Comparison of ENCODE assay signal across 8 cellular contexts in the genomic region with DNA sequence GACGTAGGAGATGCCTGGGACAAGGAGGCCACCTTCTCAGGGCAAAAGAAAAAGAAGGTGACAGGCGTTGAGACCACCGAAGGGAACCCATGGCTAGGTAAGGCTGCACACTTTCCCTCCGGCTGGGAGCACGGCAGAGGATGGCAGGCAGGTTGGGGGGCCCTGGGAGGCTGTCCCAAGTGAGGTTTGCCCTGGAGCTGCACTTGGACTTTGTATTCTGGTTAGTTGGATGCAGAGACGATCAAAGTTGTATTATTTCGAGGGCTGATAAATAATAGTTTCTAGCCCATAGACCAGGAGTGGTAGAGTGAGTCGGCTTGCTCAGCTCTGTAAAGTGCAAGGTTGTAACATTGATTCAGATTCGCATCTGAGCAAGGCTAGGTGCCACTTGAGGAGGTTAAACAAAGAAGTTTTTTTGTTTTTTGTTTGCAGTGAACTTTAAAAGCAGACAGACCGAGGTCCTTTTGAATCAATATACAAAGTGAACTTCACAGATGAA. TPM values are rescaled to one million over a fixed set of nuclear protein-coding genes. Genes with fewer than 3 reads are reported as not detected.
DNase-seq lines count a peak whose midpoint lies in the region; ATAC-seq and TF ChIP-seq lines count a peak whose summit lies in the region.

No MANE protein-coding gene starts in this region.

- H3K4me1 ChIP-seq in heart right ventricle: peaks cover 5 to 53% (median 23%) of the 10 kb centered on the region in 9 donors
- H3K4me1 ChIP-seq in body of pancreas: peaks cover 43% of the 10 kb centered on the region
- H3K4me1 ChIP-seq in right lobe of liver: no peaks in the 10 kb centered on the region
- peaks cover 10 to 28% (median 15%) of the 10 kb centered on the region in 4 donors for H3K4me1 ChIP-seq in upper lobe of left lung

- DNase-seq in heart right ventricle (no peak), cardiac septum (ENCODE audit: low spot score) (no peak), body of pancreas (no peak), right lobe of liver (peak in 1 of 3 donors; percentile 27), upper lobe of left lung (no peak), GM20000 (ENCODE audit: low spot score) (no peak), foreskin melanocyte (no peak)

- TF ChIP-seq POLR2A in body of pancreas (IDR thresholded peaks at IDR 0.05): no peak
- no peak for TF ChIP-seq POLR2A in right lobe of liver (IDR thresholded peaks at IDR 0.05)
- TF ChIP-seq POLR2A in upper lobe of left lung (IDR thresholded peaks at IDR 0.05): no peak

- TF ChIP-seq CTCF in heart right ventricle (IDR thresholded peaks at IDR 0.05) (no peak), body of pancreas (IDR thresholded peaks at IDR 0.05) (no peak), right lobe of liver (IDR thresholded peaks at IDR 0.05) (no peak), upper lobe of left lung (IDR thresholded peaks at IDR 0.05) (no peak), GM20000 (IDR thresholded peaks at IDR 0.05; ENCODE audit: extremely low read depth, missing control alignments) (no peak)

- WGBS in heart right ventricle, 2 donors: 18 to 19% methylated on average over 10 of the region's 10 CpGs
- WGBS in body of pancreas, 2 donors: 3 to 4% methylated on average over 10 of the region's 10 CpGs
- WGBS in right lobe of liver (ENCODE audit: insufficient coverage, low coverage, low lambda C conversion rate, missing lambda C conversion rate): 3% methylated on average over 10 of the region's 10 CpGs
- WGBS in upper lobe of left lung, 2 donors: 17 to 18% methylated on average over 8 to 10 of the region's 10 CpGs

- TF ChIP-seq EP300 in upper lobe of left lung (IDR thresholded peaks at IDR 0.05): no peak

- H3K36me3 ChIP-seq in heart right ventricle (peaks cover 0 to 24% (median 0%) of the 10 kb centered on the region in 9 donors), body of pancreas (replicated peaks in 1 of 2; ENCODE audit: insufficient read depth in 1 of 2, low read depth in 2 of 2) (no peaks in the 10 kb centered on the region), right lobe of liver (peaks cover 0 to 4% (median 0%) of the 10 kb centered on the region in 4 donors), upper lobe of left lung (peaks cover 0 to 10% (median 0%) of the 10 kb centered on the region in 4 donors)

- H3K27me3 ChIP-seq in heart right ventricle: no peaks in the 10 kb centered on the region
- no peaks in the 10 kb centered on the region for H3K27me3 ChIP-seq in body of pancreas
- H3K27me3 ChIP-seq in right lobe of liver: no peaks in the 10 kb centered on the region
- H3K27me3 ChIP-seq in upper lobe of left lung: no peaks in the 10 kb centered on the region

- H3K9me3 ChIP-seq in heart right ventricle (no peaks in the 10 kb centered on the region), body of pancreas (no peaks in the 10 kb centered on the region), right lobe of liver (no peaks in the 10 kb centered on the region), upper lobe of left lung (no peaks in the 10 kb centered on the region)

- H3K4me3 ChIP-seq in heart right ventricle (peak overlapping the region; percentile 63 to 98 (median 74)), body of pancreas (peak overlapping the region; percentile 77 to 95), right lobe of liver (peak overlapping the region; percentile 82 to 94 (median 93)), upper lobe of left lung (peak overlapping the region; percentile 50 to 88 (median 82))

- intact Hi-C loops in heart right ventricle (cut with DNase I) (loop anchor here in 5 of 10 donors (1.0 to 5.0 kb wide), 3 partner anchors 38 to 39 kb away; a partner anchor contains a TSS), cardiac septum (cut with DNase I) (loop anchor here (1.0 kb wide), 1 partner anchor 39 kb away; no protein-coding TSS in a partner anchor), body of pancreas (cut with DNase I) (no loop called here), right lobe of liver (cut with DNase I) (no loop called here)

- H3K27ac ChIP-seq in heart right ventricle (peak overlapping the region in 7 of 10 donors; percentile 4 to 80 (median 58)), body of pancreas (peak overlapping the region; percentile 12 to 74 (median 68)), right lobe of liver (peak overlapping the region in 1 of 3 donors; percentile 34), upper lobe of left lung (peak overlapping the region in 3 of 4 donors; percentile 72 to 82 (median 75))

- ATAC-seq in heart right ventricle (no peak), body of pancreas (no peak), right lobe of liver (peak in 3 of 4 donors; percentile 7 to 39 (median 7)), upper lobe of left lung (ENCODE audit: low FRiP score in 2 of 2) (no peak), GM19324 (IDR thresholded peaks at IDR 0.05; ENCODE audit: low FRiP score, unreplicated experiment) (no peak)

RNA-seq across cellular contexts. Expression of a gene that starts 0.6 kb away (rescaled TPM):
- total RNA-seq in heart right ventricle (1 to 10 TPM; 1.7 to 3.8 (median 2.5) TPM), cardiac septum (2.5 TPM), body of pancreas (10 to 100 TPM in 1 of 2 donors, 1 to 10 TPM in 1; 9.3 to 17.1 TPM), right lobe of liver (10 to 100 TPM in 5 of 6 experiments, 1 to 10 TPM in 1; 7.5 to 16.5 (median 10.8) TPM), upper lobe of left lung (10 to 100 TPM in 3 of 6 donors, 1 to 10 TPM in 3; 2.9 to 12.3 (median 9.3) TPM)
- 1 to 10 TPM in 1 of 2 donors, under 1 TPM in 1; 0.22 to 1.2 TPM for polyA plus RNA-seq in heart right ventricle

RNA-seq across cellular contexts. Expression of a gene that starts 39.7 kb away (rescaled TPM):
- 10 to 100 TPM; 21.2 to 55.9 (median 29.8) TPM for total RNA-seq in heart right ventricle
- polyA plus RNA-seq in heart right ventricle: 100 to 1,000 TPM in 1 of 2 donors, 10 to 100 TPM in 1; 37.1 to 116 TPM
- total RNA-seq in cardiac septum: 24.8 TPM
- 10 to 100 TPM; 15.3 to 22.1 TPM for total RNA-seq in body of pancreas
- total RNA-seq in right lobe of liver: 10 to 100 TPM; 17.1 to 33.8 (median 23.4) TPM
- total RNA-seq in upper lobe of left lung: 10 to 100 TPM; 25.7 to 53.4 (median 45.3) TPM

Comparison
In these comparisons a context has a peak if more than half of its experiments do, and no peak if none do; other contexts are left out.
1. ATAC-seq: peak in right lobe of liver (3 of 4); none in heart right ventricle (0 of 8), body of pancreas (single experiment), upper lobe of left lung (0 of 2) and GM19324 (single experiment).
2. Peak in every context shown above with its lines, with median percentiles within 50 percentile points of each other: H3K4me3 ChIP-seq.